1 cellular context compared by ENCODE assay signal in the genomic region with DNA sequence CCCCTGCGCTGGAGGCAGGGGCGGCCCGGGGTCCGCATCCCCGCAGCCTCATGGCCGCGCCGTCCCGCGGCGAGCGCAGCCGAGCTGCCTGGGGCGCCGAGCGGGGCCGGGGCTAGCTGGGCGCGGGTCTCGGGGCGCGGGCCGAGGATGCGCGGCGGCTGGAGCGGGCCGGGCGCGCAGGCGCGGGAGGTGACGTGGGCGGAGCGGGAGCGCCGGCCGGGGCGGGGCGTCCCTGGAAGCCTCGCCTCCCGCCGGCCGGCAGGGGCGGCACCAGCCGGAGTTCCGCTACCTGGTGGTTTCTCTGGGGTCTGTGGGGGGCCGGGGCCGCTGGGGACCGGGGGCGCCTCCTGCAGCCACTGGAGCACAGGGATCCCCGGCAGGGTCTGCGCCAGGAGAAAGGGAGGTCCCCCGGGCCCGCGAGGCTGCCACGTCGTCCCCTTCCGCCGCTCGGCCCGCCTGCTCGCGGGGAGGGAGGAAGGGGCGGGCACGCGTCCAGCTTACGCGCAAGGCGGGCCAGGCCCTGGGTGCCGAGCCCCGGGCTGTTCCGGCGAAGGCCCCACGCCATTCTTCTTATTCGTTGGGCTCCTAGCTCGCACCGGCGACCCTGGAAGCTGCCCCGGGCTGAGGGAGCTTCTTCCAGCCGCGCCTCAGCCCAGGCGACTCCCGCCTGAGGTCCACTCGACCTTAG.
TF ChIP-seq lines count a peak whose summit lies in the region.

A gene with protein sequence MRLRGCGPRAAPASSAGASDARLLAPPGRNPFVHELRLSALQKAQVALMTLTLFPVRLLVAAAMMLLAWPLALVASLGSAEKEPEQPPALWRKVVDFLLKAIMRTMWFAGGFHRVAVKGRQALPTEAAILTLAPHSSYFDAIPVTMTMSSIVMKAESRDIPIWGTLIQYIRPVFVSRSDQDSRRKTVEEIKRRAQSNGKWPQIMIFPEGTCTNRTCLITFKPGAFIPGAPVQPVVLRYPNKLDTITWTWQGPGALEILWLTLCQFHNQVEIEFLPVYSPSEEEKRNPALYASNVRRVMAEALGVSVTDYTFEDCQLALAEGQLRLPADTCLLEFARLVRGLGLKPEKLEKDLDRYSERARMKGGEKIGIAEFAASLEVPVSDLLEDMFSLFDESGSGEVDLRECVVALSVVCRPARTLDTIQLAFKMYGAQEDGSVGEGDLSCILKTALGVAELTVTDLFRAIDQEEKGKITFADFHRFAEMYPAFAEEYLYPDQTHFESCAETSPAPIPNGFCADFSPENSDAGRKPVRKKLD (minus strand): TSS at position 168 of the 688 bp plus-strand sequence. CDS start 116 bp downstream, at position 52.

TF ChIP-seq in HCT116, 20 proteins besides CTCF, POLR2A, EP300 and RAD21:
- TF ChIP-seq, protein P1, sequence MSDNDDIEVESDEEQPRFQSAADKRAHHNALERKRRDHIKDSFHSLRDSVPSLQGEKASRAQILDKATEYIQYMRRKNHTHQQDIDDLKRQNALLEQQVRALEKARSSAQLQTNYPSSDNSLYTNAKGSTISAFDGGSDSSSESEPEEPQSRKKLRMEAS (IDR thresholded peaks at IDR 0.05): peak; percentile 59
- TF ChIP-seq ZFX (IDR thresholded peaks at IDR 0.05) (peak; percentile 51), SP1 (IDR thresholded peaks at IDR 0.05; ENCODE audit: low read depth) (no peak), POLR2AphosphoS5 (IDR thresholded peaks at IDR 0.05; ENCODE audit: low read depth, low read length) (peak; percentile 69)
